Comparison of ENCODE assay signal across 9 cellular contexts in the genomic region with DNA sequence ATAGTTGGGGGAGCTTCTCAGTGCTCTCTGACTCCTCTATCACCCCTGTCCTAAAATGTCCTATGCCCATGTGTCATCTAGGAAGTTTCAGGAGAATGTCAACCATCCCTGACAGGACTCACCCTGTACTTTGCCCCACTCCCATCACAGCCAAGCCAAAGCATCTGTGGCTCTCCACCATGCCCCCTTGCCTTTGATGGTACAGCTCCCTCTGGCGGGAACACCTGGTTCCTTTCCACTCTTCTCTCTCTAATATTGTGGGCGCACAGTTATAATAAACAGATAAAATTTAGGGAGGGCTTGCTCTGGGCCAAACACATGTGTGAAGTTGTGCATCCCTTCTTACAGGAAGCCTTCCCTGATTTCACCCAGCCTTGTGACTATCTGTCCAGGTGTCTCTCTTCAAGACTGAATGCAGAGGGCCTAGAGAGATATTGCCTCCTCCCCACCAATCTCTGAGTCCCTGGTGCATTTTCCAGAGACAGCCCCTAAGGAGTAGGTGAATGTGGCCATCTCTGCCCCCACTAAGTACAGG.
DNase-seq lines count a peak whose midpoint lies in the region; ATAC-seq and TF ChIP-seq lines count a peak whose summit lies in the region.
"Had no signal": no experiment of that assay in that cellular context is flagged by ENCODE, and none has a peak within 500 bp of the region (broad histone marks: within the 10 kb centered on the region; RNA-seq: fewer than 3 reads in every experiment).

No MANE protein-coding gene starts in this region.

- no peak overlapping the region for H3K4me3 ChIP-seq in left ventricle myocardium inferior
- no peak overlapping the region for H3K4me3 ChIP-seq in astrocyte of the spinal cord (ENCODE audit: low read depth, low read length)
- H3K4me3 ChIP-seq: SK-N-MC had no signal

- intact Hi-C loops in left ventricle myocardium inferior (cut with micrococcal nuclease) (no loop called here), Right ventricle myocardium inferior (cut with DNase I) (no loop called here)

- no peaks in the 10 kb centered on the region for H3K36me3 Mint-ChIP-seq in stimulated activated memory B cell treated with anti-CD40 and anti-IgM and Interleukin-4, amounts not matched to agents 10 μg/mL and 1 μg/mL and 100 μg/mL, for 72 hours

- DNase-seq in left ventricle myocardium inferior (no peak), Right ventricle myocardium inferior (ENCODE audit: missing footprints) (no peak), astrocyte of the spinal cord (ENCODE audit: low read depth, low spot score) (no peak), NCI-H1092 (lab: John Stamatoyannopoulos, UW) (no peak), HCEC 1CT (no peak)

- ATAC-seq in Right ventricle myocardium inferior (no peak), GM21423 (IDR thresholded peaks at IDR 0.05; ENCODE audit: unreplicated experiment) (no peak)
- ATAC-seq in stimulated activated memory B cell treated with anti-CD40 and anti-IgM and Interleukin-4, amounts not matched to agents 10 μg/mL and 1 μg/mL and 100 μg/mL, for 72 hours, result peak; percentile 38

- H3K9me3 Mint-ChIP-seq in stimulated activated memory B cell treated with anti-CD40 and anti-IgM and Interleukin-4, amounts not matched to agents 10 μg/mL and 1 μg/mL and 100 μg/mL, for 72 hours, result no peaks in the 10 kb centered on the region

- peak; percentile 52 for TF ChIP-seq RAD21 in Ishikawa (IDR thresholded peaks at IDR 0.05; ENCODE audit: low read depth)

- H3K4me3 Mint-ChIP-seq in stimulated activated memory B cell treated with anti-CD40 and anti-IgM and Interleukin-4, amounts not matched to agents 10 μg/mL and 1 μg/mL and 100 μg/mL, for 72 hours, result no peak overlapping the region

- H3K27ac ChIP-seq in left ventricle myocardium inferior (replicated peaks), result no peak overlapping the region
- H3K27ac ChIP-seq: SK-N-MC had no signal

- peaks cover 42% of the 10 kb centered on the region for H3K27me3 ChIP-seq in left ventricle myocardium inferior (ENCODE audit: low read depth)

- H3K4me1 ChIP-seq in left ventricle myocardium inferior, result peaks cover 11% of the 10 kb centered on the region

- no peak for TF ChIP-seq EP300 in Ishikawa (IDR thresholded peaks at IDR 0.05; ENCODE audit: borderline replicate concordance)

- in situ Hi-C loops in astrocyte of the spinal cord (cut with HindIII; ENCODE audit: low sequenced_read_pairs), result no loop called here

- H3K36me3 ChIP-seq in left ventricle myocardium inferior, result no peaks in the 10 kb centered on the region

- H3K27ac Mint-ChIP-seq in stimulated activated memory B cell treated with anti-CD40 and anti-IgM and Interleukin-4, amounts not matched to agents 10 μg/mL and 1 μg/mL and 100 μg/mL, for 72 hours, result no peak overlapping the region

- peaks cover 30% of the 10 kb centered on the region for H3K27me3 Mint-ChIP-seq in stimulated activated memory B cell treated with anti-CD40 and anti-IgM and Interleukin-4, amounts not matched to agents 10 μg/mL and 1 μg/mL and 100 μg/mL, for 72 hours

- TF ChIP-seq CTCF in left ventricle myocardium inferior (IDR thresholded peaks at IDR 0.05; ENCODE audit: borderline replicate concordance), result peak; percentile 31
- TF ChIP-seq CTCF in astrocyte of the spinal cord (IDR thresholded peaks at IDR 0.05; ENCODE audit: low read depth, low read length), result peak; percentile 35

- peaks cover 25% of the 10 kb centered on the region for H3K4me1 Mint-ChIP-seq in stimulated activated memory B cell treated with anti-CD40 and anti-IgM and Interleukin-4, amounts not matched to agents 10 μg/mL and 1 μg/mL and 100 μg/mL, for 72 hours

- no peaks in the 10 kb centered on the region for H3K9me3 ChIP-seq in left ventricle myocardium inferior (replicated peaks)

TF ChIP-seq in Ishikawa, 13 proteins besides CTCF, POLR2A, EP300 and RAD21:
- TF ChIP-seq TAF1 (IDR thresholded peaks at IDR 0.05; ENCODE audit: low read depth) (no peak), CEBPB (IDR thresholded peaks at IDR 0.05) (no peak), TEAD4 (IDR thresholded peaks at IDR 0.05) (no peak), CREB1 (IDR thresholded peaks at IDR 0.05; ENCODE audit: low read depth) (no peak), EGR1 (IDR thresholded peaks at IDR 0.05) (no peak), YY1 (IDR thresholded peaks at IDR 0.05; ENCODE audit: low read depth) (no peak), TCF12 (IDR thresholded peaks at IDR 0.05; ENCODE audit: low read depth) (no peak), ZBTB7A (IDR thresholded peaks at IDR 0.05; ENCODE audit: low read depth) (no peak)
- TF ChIP-seq, protein P1, sequence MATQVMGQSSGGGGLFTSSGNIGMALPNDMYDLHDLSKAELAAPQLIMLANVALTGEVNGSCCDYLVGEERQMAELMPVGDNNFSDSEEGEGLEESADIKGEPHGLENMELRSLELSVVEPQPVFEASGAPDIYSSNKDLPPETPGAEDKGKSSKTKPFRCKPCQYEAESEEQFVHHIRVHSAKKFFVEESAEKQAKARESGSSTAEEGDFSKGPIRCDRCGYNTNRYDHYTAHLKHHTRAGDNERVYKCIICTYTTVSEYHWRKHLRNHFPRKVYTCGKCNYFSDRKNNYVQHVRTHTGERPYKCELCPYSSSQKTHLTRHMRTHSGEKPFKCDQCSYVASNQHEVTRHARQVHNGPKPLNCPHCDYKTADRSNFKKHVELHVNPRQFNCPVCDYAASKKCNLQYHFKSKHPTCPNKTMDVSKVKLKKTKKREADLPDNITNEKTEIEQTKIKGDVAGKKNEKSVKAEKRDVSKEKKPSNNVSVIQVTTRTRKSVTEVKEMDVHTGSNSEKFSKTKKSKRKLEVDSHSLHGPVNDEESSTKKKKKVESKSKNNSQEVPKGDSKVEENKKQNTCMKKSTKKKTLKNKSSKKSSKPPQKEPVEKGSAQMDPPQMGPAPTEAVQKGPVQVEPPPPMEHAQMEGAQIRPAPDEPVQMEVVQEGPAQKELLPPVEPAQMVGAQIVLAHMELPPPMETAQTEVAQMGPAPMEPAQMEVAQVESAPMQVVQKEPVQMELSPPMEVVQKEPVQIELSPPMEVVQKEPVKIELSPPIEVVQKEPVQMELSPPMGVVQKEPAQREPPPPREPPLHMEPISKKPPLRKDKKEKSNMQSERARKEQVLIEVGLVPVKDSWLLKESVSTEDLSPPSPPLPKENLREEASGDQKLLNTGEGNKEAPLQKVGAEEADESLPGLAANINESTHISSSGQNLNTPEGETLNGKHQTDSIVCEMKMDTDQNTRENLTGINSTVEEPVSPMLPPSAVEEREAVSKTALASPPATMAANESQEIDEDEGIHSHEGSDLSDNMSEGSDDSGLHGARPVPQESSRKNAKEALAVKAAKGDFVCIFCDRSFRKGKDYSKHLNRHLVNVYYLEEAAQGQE (IDR thresholded peaks at IDR 0.05; ENCODE audit: low read depth), result no peak
